Comparison of ENCODE assay signal across 12 cellular contexts in the genomic region with DNA sequence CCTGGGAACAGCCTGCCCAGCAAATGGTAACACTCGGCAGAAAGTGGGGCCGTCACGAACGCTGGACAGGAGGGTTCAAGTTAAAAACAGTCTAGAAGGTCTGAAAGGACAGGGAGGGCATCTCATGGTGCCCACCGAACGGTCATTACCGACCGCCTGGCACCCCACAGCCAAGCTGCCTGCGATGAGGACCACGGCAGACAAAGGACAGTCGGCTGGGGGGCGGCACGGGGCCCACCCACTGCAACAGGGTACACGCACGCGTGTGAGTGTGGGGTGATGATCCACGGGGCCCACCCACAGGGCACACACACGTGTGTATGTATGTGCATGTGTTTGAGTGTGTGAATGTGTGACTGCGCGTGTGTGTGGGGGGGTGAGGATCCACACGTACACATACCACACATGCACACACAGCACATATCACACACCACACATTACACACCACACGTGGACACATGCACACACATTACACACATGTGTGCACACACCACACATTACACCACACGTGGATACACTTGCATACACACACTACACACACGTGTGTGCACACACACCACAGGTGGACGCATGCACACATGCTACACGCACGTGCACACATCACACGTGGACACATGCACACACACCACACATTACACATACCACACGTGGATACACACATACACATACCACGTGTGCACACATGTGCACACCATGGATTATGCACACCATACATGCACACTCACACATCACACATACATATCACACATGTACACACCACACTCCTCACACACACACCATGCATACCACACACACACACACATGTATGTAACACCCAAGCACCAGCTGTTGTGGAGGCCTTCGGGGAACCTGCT.
DNase-seq lines count a peak whose midpoint lies in the region; ATAC-seq, FAIRE-seq and TF ChIP-seq lines count a peak whose summit lies in the region.
"Had no signal": no experiment of that assay in that cellular context is flagged by ENCODE, and none has a peak within 500 bp of the region (broad histone marks: within the 10 kb centered on the region; RNA-seq: fewer than 3 reads in every experiment).

No MANE protein-coding gene starts in this region.

- peak overlapping the region; percentile 79 for H3K4me2 ChIP-seq in GM12878 (ENCODE audit: control insufficient read depth, insufficient read depth)

- peak overlapping the region; percentile 41; the same call in 1 of the 2 replicates for H2AFZ ChIP-seq in GM12878 (ENCODE audit: control insufficient read depth, low read depth, low read length)

- H3K4me1 Mint-ChIP-seq in CD4-positive, alpha-beta T cell (ENCODE audit: low read depth) = peaks cover 48% of the 10 kb centered on the region
- H3K4me1 Mint-ChIP-seq in IgD-negative memory B cell = peaks cover 18 to 28% (median 22%) of the 10 kb centered on the region in 3 donors
- H3K4me1 Mint-ChIP-seq in naive B cell = peaks cover 32 to 44% (median 34%) of the 10 kb centered on the region in 3 donors

- SMC1A ChIA-PET in GM12878 (lab: Charles Lee; ENCODE audit: uncharacterized antibody, unreplicated experiment) = no interaction called here

- no peak overlapping the region for H3K9ac ChIP-seq in GM12878 (ENCODE audit: control insufficient read depth, insufficient read depth, low read length)

- no peaks in the 10 kb centered on the region for H3K9me3 ChIP-seq in CD4-positive, alpha-beta T cell (ENCODE audit: control insufficient read depth, low read length)
- H3K9me3 ChIP-seq in GM12878 (replicated peaks; ENCODE audit: control insufficient read depth, insufficient read depth, low read length) = no peaks in the 10 kb centered on the region; the same call in 2 of the 3 replicates
- H3K9me3 ChIP-seq: heart left ventricle had no signal

- no peaks in the 10 kb centered on the region for H3K27me3 ChIP-seq in CD4-positive, alpha-beta T cell (ENCODE audit: control insufficient read depth, insufficient read depth, low read length)
- no peaks in the 10 kb centered on the region for H3K27me3 ChIP-seq in GM12878 (replicated peaks in 1 of 2; ENCODE audit: control insufficient read depth in 2 of 2, insufficient read depth in 2 of 2, low read length in 1 of 2)
- H3K27me3 ChIP-seq: heart left ventricle had no signal

- CTCF ChIA-PET in CD4-positive, alpha-beta T cell (lab: Charles Lee) = interaction anchor here (0.8 to 0.9 kb wide), 2 partner anchors 40 to 117 kb away, joined by 3 to 4 read pairs; no protein-coding TSS in a partner anchor
- CTCF ChIA-PET in GM12878 (lab: Yijun Ruan, JAX) = interaction anchor here (0.9 kb wide), 1 partner anchor 17 kb away, joined by 4 read pairs; no protein-coding TSS in a partner anchor

- in situ Hi-C loops in GM12878 (cut with MboI) = no loop called here

- no peaks in the 10 kb centered on the region for H3K27me3 Mint-ChIP-seq in CD4-positive, alpha-beta T cell
- H3K27me3 Mint-ChIP-seq in IgD-negative memory B cell (no peaks in the 10 kb centered on the region), naive B cell (peaks cover 3 to 6% (median 5%) of the 10 kb centered on the region in 3 donors)

- POLR2A ChIA-PET in CD4-positive, alpha-beta T cell (lab: Charles Lee) = interaction anchor here (1.1 kb wide), 1 partner anchor 156 kb away, joined by 3 read pairs; no protein-coding TSS in a partner anchor
- POLR2A ChIA-PET in GM12878 (lab: Charles Lee) = no interaction called here

- no peak overlapping the region; the same call in 1 of the 2 replicates for H3K4me3 ChIP-seq in GM12878

- intact Hi-C loops in CD4-positive, alpha-beta T cell (cut with DNase I, micrococcal nuclease) = loop anchor here (1.0 to 5.0 kb wide), 7 partner anchors 62 to 444 kb away; a partner anchor contains a TSS
- intact Hi-C loops in GM12878 (cut with micrococcal nuclease; ENCODE audit: unreplicated experiment) = loop anchor here (10.0 kb wide), 2 partner anchors 66 to 346 kb away; a partner anchor contains a TSS

- peaks cover 6% of the 10 kb centered on the region; the same call in 1 of the 2 replicates for H3K4me1 ChIP-seq in GM12878 (ENCODE audit: control insufficient read depth, insufficient read depth, low read length)

- RAD21 ChIA-PET in GM12878 (lab: Charles Lee; ENCODE audit: unreplicated experiment) = no interaction called here

- peak overlapping the region; percentile 95 for H3K27ac Mint-ChIP-seq in CD4-positive, alpha-beta T cell
- H3K27ac Mint-ChIP-seq in IgD-negative memory B cell (peak overlapping the region; percentile 74 to 94 (median 94)), naive B cell (peak overlapping the region in 5 of 6 donors; percentile 12 to 96 (median 88))

- H3K4me3 Mint-ChIP-seq in CD4-positive, alpha-beta T cell = peak overlapping the region; percentile 83
- H3K4me3 Mint-ChIP-seq in IgD-negative memory B cell = peak overlapping the region; percentile 65 to 92 (median 79)
- peak overlapping the region in 6 of 8 donors; percentile 48 to 95 (median 88) for H3K4me3 Mint-ChIP-seq in naive B cell

- no peak for TF ChIP-seq CTCF in CD4-positive, alpha-beta T cell (IDR thresholded peaks at IDR 0.05)
- TF ChIP-seq CTCF in GM12878 (IDR thresholded peaks at IDR 0.05 in 2 of 3, conservative IDR thresholded peaks at IDR 0.05 in 1 of 3; ENCODE audit: control insufficient read depth in 2 of 3, extremely low read depth in 1 of 3, insufficient read depth in 1 of 3, low read depth in 3 of 3, low read length in 3 of 3) = no peak
- no peak for TF ChIP-seq CTCF in omental fat pad (IDR thresholded peaks at IDR 0.05)

- H3K9me3 Mint-ChIP-seq in CD4-positive, alpha-beta T cell = no peaks in the 10 kb centered on the region
- H3K9me3 Mint-ChIP-seq in IgD-negative memory B cell = no peaks in the 10 kb centered on the region
- H3K9me3 Mint-ChIP-seq in naive B cell = peaks cover 0 to 4% (median 0%) of the 10 kb centered on the region in 7 donors

- no peaks in the 10 kb centered on the region for H3K36me3 Mint-ChIP-seq in CD4-positive, alpha-beta T cell (ENCODE audit: low read depth)
- H3K36me3 Mint-ChIP-seq in IgD-negative memory B cell (peaks cover 4% of the 10 kb centered on the region), naive B cell (no peaks in the 10 kb centered on the region)

- FAIRE-seq in GM12878 (lab: Jason Lieb, UNC) = no peak
- FAIRE-seq: D721Med had no signal

- peak; percentile 1 for ATAC-seq in CD4-positive, alpha-beta T cell (ENCODE audit: poor library complexity)
- ATAC-seq in GM12878 = no peak
- no peak for ATAC-seq in naive B cell (ENCODE audit: low read depth in 2 of 2)
- no peak for ATAC-seq in omental fat pad (ENCODE audit: low FRiP score)
- ATAC-seq in HG02885 (IDR thresholded peaks at IDR 0.05; ENCODE audit: poor library complexity, unreplicated experiment) = no peak

- no peak for TF ChIP-seq EP300 in GM12878 (IDR thresholded peaks at IDR 0.05; ENCODE audit: borderline replicate concordance in 1 of 2, control insufficient read depth in 1 of 2, low read depth in 2 of 2, low read length in 2 of 2)

- no peaks in the 10 kb centered on the region for H3K79me2 ChIP-seq in GM12878 (ENCODE audit: control insufficient read depth, insufficient read depth, low read length)

- no peak for DNase-seq in CD4-positive, alpha-beta T cell
- DNase-seq in GM12878 (ENCODE audit: low read depth, low spot score) (no peak), naive B cell (no peak), omental fat pad (ENCODE audit: low spot score) (no peak), SW480 (ENCODE audit: low spot score) (no peak), NCI-H1694 treated with DMSO at 0.1 percent for 48 hours (lab: John Stamatoyannopoulos, UW) (no peak)
- DNase-seq: NCI-H510A treated with DMSO at 0.1 percent for 48 hours had no signal

- no peak for TF ChIP-seq RAD21 in GM12878 (IDR thresholded peaks at IDR 0.05; ENCODE audit: insufficient read depth, low read depth, low read length)

- no peak for TF ChIP-seq POLR2A in GM12878 (IDR thresholded peaks at IDR 0.05; ENCODE audit: low read depth, low read length)

- BruUV-seq in GM12878 (replicated peaks; lab: Mats Ljungman, UMichigan) = no TSS peak

- no peaks in the 10 kb centered on the region for H3K36me3 ChIP-seq in GM12878 (ENCODE audit: control insufficient read depth in 2 of 2, insufficient read depth in 2 of 2, low read length in 1 of 2)

- no peaks in the 10 kb centered on the region for H4K20me1 ChIP-seq in GM12878 (ENCODE audit: control insufficient read depth, insufficient read depth)

- peak overlapping the region; percentile 95 for H3K27ac ChIP-seq in CD4-positive, alpha-beta T cell (ENCODE audit: low read depth, low read length)
- H3K27ac ChIP-seq in GM12878 (ENCODE audit: control insufficient read depth, insufficient read depth) = no peak overlapping the region
- H3K27ac ChIP-seq: SK-N-MC had no signal

- WGBS in GM12878 (ENCODE audit: insufficient coverage, insufficient replicate concordance, low lambda C conversion rate, missing lambda C conversion rate) = 83% methylated on average over 26 of the region's 31 CpGs

TF ChIP-seq in GM12878, 131 proteins besides CTCF, POLR2A, EP300 and RAD21 (continues in another document):
- TF ChIP-seq PAX5 (IDR thresholded peaks at IDR 0.05; ENCODE audit: borderline replicate concordance, low read depth, low read length) (no peak), LARP7 (IDR thresholded peaks at IDR 0.05) (no peak), NBN (IDR thresholded peaks at IDR 0.05) (no peak)
- TF ChIP-seq, protein P1, sequence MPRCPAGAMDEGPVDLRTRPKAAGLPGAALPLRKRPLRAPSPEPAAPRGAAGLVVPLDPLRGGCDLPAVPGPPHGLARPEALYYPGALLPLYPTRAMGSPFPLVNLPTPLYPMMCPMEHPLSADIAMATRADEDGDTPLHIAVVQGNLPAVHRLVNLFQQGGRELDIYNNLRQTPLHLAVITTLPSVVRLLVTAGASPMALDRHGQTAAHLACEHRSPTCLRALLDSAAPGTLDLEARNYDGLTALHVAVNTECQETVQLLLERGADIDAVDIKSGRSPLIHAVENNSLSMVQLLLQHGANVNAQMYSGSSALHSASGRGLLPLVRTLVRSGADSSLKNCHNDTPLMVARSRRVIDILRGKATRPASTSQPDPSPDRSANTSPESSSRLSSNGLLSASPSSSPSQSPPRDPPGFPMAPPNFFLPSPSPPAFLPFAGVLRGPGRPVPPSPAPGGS (IDR thresholded peaks at IDR 0.05; ENCODE audit: borderline replicate concordance, insufficient read depth, low read depth, low read length, poor library complexity, severe bottlenecking) = peak; percentile 46
